Comparison of ENCODE assay signal across 17 cellular contexts in the genomic region with DNA sequence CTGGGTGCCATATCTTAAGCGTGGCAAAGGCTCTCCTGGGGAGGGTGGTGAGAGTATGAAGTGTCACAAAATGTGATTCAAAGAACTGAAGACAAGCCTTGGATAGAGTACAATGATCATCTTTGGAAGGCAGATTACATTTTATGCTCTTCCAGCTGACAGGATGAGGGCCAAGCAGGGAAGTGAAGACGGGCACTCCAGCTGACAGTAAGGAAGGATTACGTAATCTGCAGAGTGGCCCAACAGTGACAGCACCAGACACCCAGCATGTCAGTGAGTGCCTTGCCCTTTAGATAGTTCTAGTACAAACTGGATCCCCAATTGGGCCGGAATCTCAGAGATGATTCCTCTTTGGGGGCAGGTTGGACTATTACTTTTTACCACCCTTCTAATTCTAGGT.
"Had no signal": no experiment of that assay in that cellular context is flagged by ENCODE, and none has a peak within 500 bp of the region (broad histone marks: within the 10 kb centered on the region; RNA-seq: fewer than 3 reads in every experiment).

No MANE protein-coding gene starts in this region.

- DNase-seq: activated B cell treated with CpG ODN at 0.5 μM for 24 hours; activated CD4-positive, alpha-beta memory T cell treated with anti-CD3 and anti-CD28 coated beads, Interleukin-2, amount 10 ng/mL, durations not matched to agents 7 days and 5 days; activated CD4-positive, alpha-beta T cell treated with anti-CD3 and anti-CD28 coated beads for 48 hours; activated effector memory CD4-positive, alpha-beta T cell treated with anti-CD3 and anti-CD28 coated beads, Interleukin-2, amount 50 U/mL, for 16 hours; activated naive CD4-positive, alpha-beta T cell treated with anti-CD3 and anti-CD28 coated beads, Interleukin-2, amount 10 ng/mL, durations not matched to agents 7 days and 5 days; activated T-cell treated with anti-CD3 and anti-CD28 coated beads, Interleukin-2, amount 50 U/mL, for 72 hours; amygdala; cerebellar nuclear complex; cortex of kidney; endodermal cell; esophagus squamous epithelium; heart left ventricle; nephron progenitor cell; stimulated activated CD4-positive, alpha-beta T cell treated with anti-CD3 and anti-CD28 coated beads, Interleukin-4, amount 100 ng/mL, for 24 hours; stimulated activated naive CD4-positive, alpha-beta T cell treated with Interleukin-2 at 50 U/mL for 16 hours; T1000 had no signal

- H3K9me3 ChIP-seq: esophagus squamous epithelium, heart left ventricle, thoracic aorta had no signal

- H3K4me3 ChIP-seq: esophagus squamous epithelium, heart left ventricle, thoracic aorta had no signal

- H3K27me3 ChIP-seq: heart left ventricle had no signal

- H3K27ac ChIP-seq: esophagus squamous epithelium, heart left ventricle, thoracic aorta had no signal

- ATAC-seq: activated T-cell treated with anti-CD3 and anti-CD28 coated beads, Interleukin-2, amount 50 U/mL, for 72 hours; heart left ventricle had no signal

- H3K36me3 ChIP-seq: esophagus squamous epithelium, heart left ventricle, thoracic aorta had no signal
